Comparison of ENCODE assay signal across 9 cellular contexts in genomic region chr1:186682721-186683120, GRCh38. TPM values are rescaled to one million over a fixed set of nuclear protein-coding genes. Genes with fewer than 3 reads are reported as not detected.
DNase-seq lines count a peak whose midpoint lies in the region; ATAC-seq, FAIRE-seq and TF ChIP-seq lines count a peak whose summit lies in the region.
"Had no signal": no experiment of that assay in that cellular context is flagged by ENCODE, and none has a peak within 500 bp of the region (broad histone marks: within the 10 kb centered on the region; RNA-seq: fewer than 3 reads in every experiment).

No MANE protein-coding gene starts in this region.

- no peaks in the 10 kb centered on the region for H4K20me1 ChIP-seq in endothelial cell of umbilical vein (replicated peaks; ENCODE audit: control insufficient read depth, extremely low read depth, insufficient read depth, low read length)

- CTCF ChIA-PET in GM10248 (lab: Yijun Ruan, JAX) (interaction anchor here (1.7 to 3.5 kb wide), 3 partner anchors 10 to 15 kb away, joined by 3 to 14 read pairs (median 7); no protein-coding TSS in a partner anchor), endothelial cell of umbilical vein (lab: Charles Lee) (interaction anchor here (0.8 to 6.0 kb wide), 24 partner anchors 11 to 307 kb away, joined by 3 to 52 read pairs (median 5); partner anchors contain the start of genes ODR4 and TPR)

- H3K4me1 ChIP-seq in endothelial cell of umbilical vein (ENCODE audit: control insufficient read depth, extremely low read depth, insufficient read depth, low read length) (peaks cover 26% of the 10 kb centered on the region), small intestine (ENCODE audit: control insufficient read depth in 2 of 2, insufficient read depth in 1 of 2, low read depth in 1 of 2, low read length in 1 of 2) (no peaks in the 10 kb centered on the region)

- no peaks in the 10 kb centered on the region for H3K9me1 ChIP-seq in endothelial cell of umbilical vein (replicated peaks; ENCODE audit: control insufficient read depth, extremely low read depth, insufficient read depth, low read length)

- no peak for DNase-seq in GM10248 (ENCODE audit: extremely low spot score)
- peak; percentile 11 for DNase-seq in RKO (ENCODE audit: low spot score)
- peak; percentile 68 for DNase-seq in endothelial cell of umbilical vein (ENCODE audit: low read depth, low spot score)
- DNase-seq in pons (ENCODE audit: low spot score), result peak; percentile 12
- DNase-seq in NCI-H345 (lab: John Stamatoyannopoulos, UW), result no peak
- DNase-seq in small intestine, result no peak
- DNase-seq: right lobe of liver had no signal

- intact Hi-C loops in endothelial cell of umbilical vein (cut with micrococcal nuclease), result loop anchor here (1.0 to 5.0 kb wide), 6 partner anchors 77 to 304 kb away; no protein-coding TSS in a partner anchor

- peak overlapping the region; percentile 100 for H3K4me2 ChIP-seq in endothelial cell of umbilical vein (ENCODE audit: insufficient read depth, low read length)

- no peak for ATAC-seq in HG03520 (IDR thresholded peaks at IDR 0.05; ENCODE audit: unreplicated experiment)
- no peak for ATAC-seq in HG02763 (IDR thresholded peaks at IDR 0.05; ENCODE audit: unreplicated experiment)
- ATAC-seq: right lobe of liver had no signal

- FAIRE-seq in endothelial cell of umbilical vein (lab: Jason Lieb, UNC) (peak; percentile 61), small intestine (lab: Jason Lieb, UNC) (no peak)

- POLR2A ChIA-PET in GM10248 (lab: Yijun Ruan, JAX) (no interaction called here), endothelial cell of umbilical vein (lab: Charles Lee) (no interaction called here)

- H3K9me3 ChIP-seq in endothelial cell of umbilical vein (replicated peaks; ENCODE audit: control insufficient read depth, insufficient read depth, low read length), result no peaks in the 10 kb centered on the region
- H3K9me3 ChIP-seq in small intestine (ENCODE audit: control insufficient read depth, low read depth), result no peaks in the 10 kb centered on the region
- H3K9me3 ChIP-seq: right lobe of liver had no signal

- H3K4me3 ChIP-seq in endothelial cell of umbilical vein (replicated peaks in 1 of 3; ENCODE audit: insufficient read depth in 1 of 3, low read depth in 1 of 3, low read length in 3 of 3), result peak overlapping the region in 2 of 3 experiments; percentile 9 to 99
- no peak overlapping the region for H3K4me3 ChIP-seq in small intestine (ENCODE audit: low read depth in 1 of 2, low read length in 2 of 2)
- H3K4me3 ChIP-seq: right lobe of liver had no signal

- TF ChIP-seq CTCF in GM10248 (IDR thresholded peaks at IDR 0.05; ENCODE audit: control extremely low read depth, extremely low read depth, low read depth, missing control alignments) (peak; percentile 37), endothelial cell of umbilical vein (IDR thresholded peaks at IDR 0.05; ENCODE audit: extremely low read depth in 1 of 2, insufficient read depth in 1 of 2, low read depth in 1 of 2, low read length in 2 of 2) (peak in 1 of 2 donors; percentile 15)

- TF ChIP-seq POLR2A in endothelial cell of umbilical vein (IDR thresholded peaks at IDR 0.05; ENCODE audit: low read depth, low read length), result no peak

- WGBS in small intestine, 3 donors, result 51 to 79% (median 77%) methylated on average over 1 of the region's 1 CpG

- peaks cover 0 to 2% of the 10 kb centered on the region in 2 experiments for H3K36me3 ChIP-seq in endothelial cell of umbilical vein (ENCODE audit: control insufficient read depth in 2 of 2, extremely low read depth in 1 of 2, insufficient read depth in 2 of 2, low read length in 2 of 2)
- H3K36me3 ChIP-seq in small intestine (ENCODE audit: control insufficient read depth in 2 of 2, insufficient read depth in 2 of 2, low read length in 2 of 2), result no peaks in the 10 kb centered on the region
- H3K36me3 ChIP-seq: right lobe of liver had no signal

- dilution Hi-C loops in endothelial cell of umbilical vein (cut with MboI; ENCODE audit: extremely low pct_ligation_motif_present, low sequenced_read_pairs), result no loop called here

- no peaks in the 10 kb centered on the region for H3K27me3 ChIP-seq in endothelial cell of umbilical vein (ENCODE audit: control insufficient read depth in 2 of 2, insufficient read depth in 2 of 2, low read length in 2 of 2)
- H3K27me3 ChIP-seq in small intestine (ENCODE audit: control insufficient read depth in 2 of 2, insufficient read depth in 2 of 2, low read length in 2 of 2), result peaks cover 0 to 2% of the 10 kb centered on the region in 2 donors
- H3K27me3 ChIP-seq: right lobe of liver had no signal

- BruUV-seq in endothelial cell of umbilical vein (replicated peaks; lab: Mats Ljungman, UMichigan), result no TSS peak

- H3K79me2 ChIP-seq in endothelial cell of umbilical vein (ENCODE audit: control insufficient read depth, insufficient read depth, low read length), result peaks cover 14% of the 10 kb centered on the region

- H3K27ac ChIP-seq in endothelial cell of umbilical vein (ENCODE audit: insufficient read depth, low read depth, low read length) (peak overlapping the region; percentile 91), small intestine (ENCODE audit: low read depth in 1 of 2, low read length in 1 of 2) (no peak overlapping the region)
- H3K27ac ChIP-seq: right lobe of liver had no signal

- no peak overlapping the region for H2AFZ ChIP-seq in endothelial cell of umbilical vein (ENCODE audit: low read depth, low read length)

- peak overlapping the region; percentile 100 for H3K9ac ChIP-seq in endothelial cell of umbilical vein (replicated peaks; ENCODE audit: extremely low read depth, insufficient read depth, low read length)

TF ChIP-seq in endothelial cell of umbilical vein, 7 proteins besides CTCF, POLR2A, EP300 and RAD21:
- TF ChIP-seq MYC (IDR thresholded peaks at IDR 0.05; ENCODE audit: low read depth, low read length), result no peak
- no peak for TF ChIP-seq EZH2 (IDR thresholded peaks at IDR 0.05; ENCODE audit: borderline replicate concordance, low read depth, low read length, severe bottlenecking)
- no peak for TF ChIP-seq JUN (IDR thresholded peaks at IDR 0.05; ENCODE audit: borderline replicate concordance, insufficient read depth, insufficient read length, low read depth)
- no peak for TF ChIP-seq MAX (IDR thresholded peaks at IDR 0.05; ENCODE audit: insufficient read depth, insufficient read length)
- no peak for TF ChIP-seq GATA2 (IDR thresholded peaks at IDR 0.05; ENCODE audit: insufficient read depth, insufficient read length, low read depth, low read length)
- no peak for TF ChIP-seq POLR2AphosphoS5 (IDR thresholded peaks at IDR 0.05; ENCODE audit: insufficient read depth, low read depth, low read length)
- TF ChIP-seq FOS (IDR thresholded peaks at IDR 0.05; ENCODE audit: borderline replicate concordance, insufficient read depth, low read length), result no peak
TF ChIP-seq in endothelial cell of umbilical vein: peak in this region for 0.

RNA-seq across cellular contexts. Expression of gene PTGS2, which starts 2.5 kb away (rescaled TPM):
- 21.6 and 24.1 TPM in 2 replicates for total RNA-seq in endothelial cell of umbilical vein
- polyA plus RNA-seq in endothelial cell of umbilical vein (57.7 and 84.6 TPM in 2 replicates), small intestine (1 to 10 TPM in 1 of 3 donors, under 1 TPM in 2; 0.22 to 1.9 (median 0.54) TPM)
- polyA plus RNA-seq in endothelial cell of umbilical vein (2011; cell fraction: cytosol; rRNA removed), result 24.6 and 35.3 TPM in 2 replicates
- 188 and 191 TPM in 2 replicates for polyA plus RNA-seq in endothelial cell of umbilical vein (2011; cell fraction: nucleus; rRNA removed)
- polyA plus RNA-seq in endothelial cell of umbilical vein (2012), result 50.8 and 80.0 TPM in 2 replicates
- polyA minus RNA-seq in endothelial cell of umbilical vein, result 123 and 125 TPM in 2 replicates
- polyA minus RNA-seq in endothelial cell of umbilical vein (2011; cell fraction: cytosol; rRNA and poly(A)+ RNA removed), result 57.8 TPM
- 190 and 242 TPM in 2 replicates for polyA minus RNA-seq in endothelial cell of umbilical vein (2011; cell fraction: nucleus; rRNA and poly(A)+ RNA removed)

Comparison
In these comparisons a context has a peak if more than half of its experiments do, and no peak if none do; other contexts are left out.
1. DNase-seq: peak in RKO (single experiment), endothelial cell of umbilical vein (single experiment) and pons (single experiment); none in GM10248 (single experiment), NCI-H345 (single experiment) and small intestine (single experiment).
2. H3K4me3 ChIP-seq: peak in endothelial cell of umbilical vein (2 of 3); none in small intestine (0 of 2).
3. RNA of gene PTGS2, which starts 2.5 kb away (polyA plus RNA-seq): 24.6 to 191 TPM in endothelial cell of umbilical vein; 0.22 to 1.9 TPM in small intestine; every median in the first group is over 4 times any median in the second.